ENCODE assay signal across 8 cellular contexts in the genomic region with DNA sequence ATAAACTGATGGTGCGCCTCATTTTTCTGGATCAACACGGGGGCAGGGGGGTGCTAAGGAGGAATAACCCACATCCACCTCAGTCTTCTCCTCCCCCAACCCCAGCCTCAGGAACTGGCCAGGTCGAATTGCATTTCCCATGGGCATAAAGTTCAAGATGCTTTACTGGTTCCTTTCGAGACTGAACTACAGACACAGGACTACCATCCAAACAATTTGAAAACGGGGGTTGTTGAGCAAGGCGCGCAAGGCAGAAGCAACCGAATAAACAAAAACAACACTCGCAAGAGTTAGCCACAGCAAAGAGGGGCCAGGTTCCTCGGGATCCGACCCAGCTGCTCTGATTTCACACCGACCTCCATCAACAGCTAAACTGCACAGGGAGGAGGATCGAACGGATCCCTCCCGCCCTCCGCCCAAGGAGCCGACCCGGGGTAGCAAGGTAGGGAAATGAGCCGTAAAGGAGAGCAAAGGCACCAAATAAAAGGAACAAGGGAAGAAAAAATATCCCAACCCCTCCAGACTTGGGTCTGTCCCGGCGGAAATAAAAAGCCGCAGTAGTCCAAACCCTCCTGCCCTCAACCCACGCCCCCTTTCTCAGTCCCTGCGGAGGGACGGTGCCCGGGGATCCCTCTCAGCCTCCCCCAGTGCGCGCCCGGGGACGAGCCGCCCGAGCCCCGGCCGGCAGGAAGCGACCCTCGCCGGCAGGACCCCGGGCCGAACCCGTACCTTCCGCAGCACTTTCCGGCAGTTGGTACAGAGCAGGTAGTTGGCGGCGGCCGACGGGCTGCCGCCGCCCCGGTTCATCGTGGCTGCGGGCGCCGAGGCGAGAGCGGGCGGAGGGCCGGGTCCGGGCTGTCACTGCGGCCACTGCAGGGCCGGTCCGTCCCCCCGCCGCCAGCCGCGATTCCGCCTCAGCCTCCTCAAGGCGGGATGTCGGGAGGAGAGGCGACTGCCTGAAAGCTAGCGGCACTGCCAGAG. TPM values are rescaled to one million over a fixed set of nuclear protein-coding genes. Genes with fewer than 3 reads are reported as not detected.
A peak's percentile ranks its signal among the peaks of the same experiment; 100 is the strongest.
DNase-seq lines count a peak whose midpoint lies in the region; ATAC-seq, FAIRE-seq and TF ChIP-seq lines count a peak whose summit lies in the region.

No MANE protein-coding gene starts in this region.

- H3K9me3 ChIP-seq in GM12878 (replicated peaks; ENCODE audit: control insufficient read depth, insufficient read depth, low read length) (no peaks in the 10 kb centered on the region), iPS-15b (ENCODE audit: control insufficient read depth, insufficient read depth, low read length) (no peaks in the 10 kb centered on the region)

- H3K79me2 ChIP-seq in GM12878 (ENCODE audit: control insufficient read depth, insufficient read depth, low read length) = no peaks in the 10 kb centered on the region

- H3K27me3 ChIP-seq in GM12878 (replicated peaks in 1 of 2; ENCODE audit: control insufficient read depth in 2 of 2, insufficient read depth in 2 of 2, low read length in 1 of 2) (peaks cover 0 to 27% of the 10 kb centered on the region in 2 experiments; a peak in 2 of 4 replicates), iPS-15b (ENCODE audit: control insufficient read depth, insufficient read depth, low read length) (no peaks in the 10 kb centered on the region)

- H2AFZ ChIP-seq in GM12878 (ENCODE audit: control insufficient read depth, low read depth, low read length) = peak overlapping the region; percentile 54

- ATAC-seq in GM18868 (IDR thresholded peaks at IDR 0.05; ENCODE audit: unreplicated experiment) (peak; percentile 2), HG03108 (IDR thresholded peaks at IDR 0.05; ENCODE audit: unreplicated experiment) (peak; percentile 5), GM12878 (peak; percentile 12), sciatic nerve (no peak)

- 1% methylated on average over 55 of the region's 70 CpGs for WGBS in GM12878 (ENCODE audit: insufficient coverage, insufficient replicate concordance, low lambda C conversion rate, missing lambda C conversion rate)

- no peak for TF ChIP-seq POLR2A in GM12878 (IDR thresholded peaks at IDR 0.05; ENCODE audit: low read depth, low read length)

- SMC1A ChIA-PET in GM12878 (lab: Charles Lee; ENCODE audit: uncharacterized antibody, unreplicated experiment) = interaction anchor here (0.7 to 7.7 kb wide), 47 partner anchors 11 to 568 kb away, joined by 3 to 261 read pairs (median 6); partner anchors contain the start of gene FAM76B

- TF ChIP-seq RAD21 in GM12878 (IDR thresholded peaks at IDR 0.05; ENCODE audit: insufficient read depth, low read depth, low read length) = no peak

- H3K4me1 ChIP-seq in GM12878 (ENCODE audit: control insufficient read depth, insufficient read depth, low read length) = peaks cover 8% of the 10 kb centered on the region
- peaks cover 19% of the 10 kb centered on the region for H3K4me1 ChIP-seq in iPS-15b (ENCODE audit: control insufficient read depth, insufficient read depth, low read length)

- CTCF ChIA-PET in GM12878 (lab: Yijun Ruan, JAX) = interaction anchor here (0.7 to 5.8 kb wide), 33 partner anchors 8 to 561 kb away, joined by 3 to 82 read pairs (median 5); no protein-coding TSS in a partner anchor

- H3K27ac ChIP-seq in GM12878 (ENCODE audit: control insufficient read depth, insufficient read depth) = no peak overlapping the region

- H3K36me3 ChIP-seq in GM12878 (ENCODE audit: control insufficient read depth in 2 of 2, insufficient read depth in 2 of 2, low read length in 1 of 2) (no peaks in the 10 kb centered on the region), iPS-15b (ENCODE audit: control insufficient read depth, insufficient read depth, low read length) (no peaks in the 10 kb centered on the region)

- H4K20me1 ChIP-seq in GM12878 (ENCODE audit: control insufficient read depth, insufficient read depth) = no peaks in the 10 kb centered on the region

- peak overlapping the region; percentile 62; the same call in 1 of the 2 replicates for H3K4me3 ChIP-seq in GM12878
- peak overlapping the region; percentile 84 for H3K4me3 ChIP-seq in iPS-15b (ENCODE audit: low read depth, low read length)

- POLR2A ChIA-PET in GM12878 (lab: Charles Lee) = interaction anchor here (0.6 to 5.3 kb wide), 31 partner anchors 8 to 1200 kb away, joined by 3 to 160 read pairs (median 5); partner anchors contain the start of genes CEP57 and FAM76B

- H3K9ac ChIP-seq in GM12878 (ENCODE audit: control insufficient read depth, insufficient read depth, low read length) = peak overlapping the region; percentile 11; the same call in 1 of the 2 replicates
- peak overlapping the region; percentile 28 for H3K9ac ChIP-seq in iPS-15b (ENCODE audit: low read depth, low read length)

- RAD21 ChIA-PET in GM12878 (lab: Charles Lee; ENCODE audit: unreplicated experiment) = interaction anchor here (0.8 to 5.4 kb wide), 48 partner anchors 7 to 561 kb away, joined by 3 to 195 read pairs (median 8); partner anchors contain the start of genes CEP57, FAM76B and SRSF8

- no peak for TF ChIP-seq CTCF in GM12878 (IDR thresholded peaks at IDR 0.05 in 2 of 3, conservative IDR thresholded peaks at IDR 0.05 in 1 of 3; ENCODE audit: control insufficient read depth in 2 of 3, extremely low read depth in 1 of 3, insufficient read depth in 1 of 3, low read depth in 3 of 3, low read length in 3 of 3)

- peak; percentile 33 for DNase-seq in 8988T
- DNase-seq in SK-N-DZ (ENCODE audit: low spot score) = peak; percentile 63
- no peak for DNase-seq in GM12878 (ENCODE audit: low read depth, low spot score)
- peak; percentile 76 for DNase-seq in sciatic nerve (ENCODE audit: low spot score)
- no peak for DNase-seq in epidermal melanocyte (ENCODE audit: insufficient read length, low spot score)

- peak overlapping the region; percentile 87 for H3K4me2 ChIP-seq in GM12878 (ENCODE audit: control insufficient read depth, insufficient read depth)

- in situ Hi-C loops in GM12878 (cut with MboI) = no loop called here

- intact Hi-C loops in GM12878 (cut with micrococcal nuclease; ENCODE audit: unreplicated experiment) (loop anchor here (1.0 to 5.0 kb wide), 5 partner anchors 19 to 552 kb away; no protein-coding TSS in a partner anchor), sciatic nerve (cut with DNase I) (loop anchor here (5.0 kb wide), 1 partner anchor 73 kb away; no protein-coding TSS in a partner anchor)

- no peak for TF ChIP-seq EP300 in GM12878 (IDR thresholded peaks at IDR 0.05; ENCODE audit: borderline replicate concordance in 1 of 2, control insufficient read depth in 1 of 2, low read depth in 2 of 2, low read length in 2 of 2)

- FAIRE-seq in GM12878 (lab: Jason Lieb, UNC) = no peak

- no TSS peak for BruUV-seq in GM12878 (replicated peaks; lab: Mats Ljungman, UMichigan)

TF ChIP-seq in GM12878, 131 proteins besides CTCF, POLR2A, EP300 and RAD21 (continues in another document):
- TF ChIP-seq CUX1 (IDR thresholded peaks at IDR 0.05; ENCODE audit: insufficient replicate concordance, low read depth, low read length) = no peak

RNA-seq across cellular contexts. Expression of gene SESN3, which starts 0.7 kb away (rescaled TPM):
- polyA plus RNA-seq in SK-N-DZ (2014; cell fraction: cytosol; rRNA removed) = 68.9 and 69.5 TPM in 2 replicates
- polyA plus RNA-seq in SK-N-DZ (2014; cell fraction: nucleus; rRNA removed) = 61.2 and 74.5 TPM in 2 replicates
- 21.9 and 24.4 TPM in 2 replicates for total RNA-seq in GM12878 (2013; cell fraction: nucleolus; rRNA removed)
- total RNA-seq in GM12878 (2014; rRNA removed) (4.6 and 6.2 TPM in 2 replicates), GM12878 (2014; rRNA removed; fragmentation: Illumina TruSeq; extraction: Trizol) (4.3 and 5.3 TPM in 2 replicates), GM12878 (2021) (6.4 and 6.7 TPM in 2 replicates), sciatic nerve (205 TPM)
- 0.16 TPM for polyA plus RNA-seq in GM12878 (2011; ENCODE audit: low read depth)
- polyA plus RNA-seq in GM12878 (2011; rRNA removed) (4.3 and 7.0 TPM in 2 replicates), GM12878 (2014; fragmentation: Illumina TruSeq; extraction: Trizol) (3.8 and 4.5 TPM in 2 replicates), GM12878 (2014; fragmentation: Nextera tagmentation; extraction: Ambion mirVana) (1 to 10 TPM in 1 of 2 experiments, under 1 TPM in 1; 0.68 to 1.5 TPM), GM12878 (2014; rRNA removed) (1.8 and 2.2 TPM in 2 replicates), GM12878 (2016; fragmentation: Nextera tagmentation; extraction: Ambion mirVana) (under 1 TPM; 0.64 to 0.71 TPM)
- polyA plus RNA-seq in GM12878 (2011; cell fraction: cytosol; rRNA removed) = 1.4 and 1.5 TPM in 2 replicates
- polyA plus RNA-seq in GM12878 (2011; cell fraction: nucleus; rRNA removed) = 4.3 and 5.0 TPM in 2 replicates
- 0.19 and 0.34 TPM in 2 replicates for polyA plus RNA-seq in GM12878 (2012)
- 6.3 and 10.2 TPM in 2 replicates for polyA minus RNA-seq in GM12878 (2011; rRNA and poly(A)+ RNA removed)
- 1.9 and 4.1 TPM in 2 replicates for polyA minus RNA-seq in GM12878 (2011; cell fraction: cytosol; rRNA and poly(A)+ RNA removed)
- 4.7 and 7.5 TPM in 2 replicates for polyA minus RNA-seq in GM12878 (2011; cell fraction: nucleus; rRNA and poly(A)+ RNA removed)

Comparison
In these comparisons a context has a peak if more than half of its experiments do, and no peak if none do; other contexts are left out.
1. DNase-seq: peak in 8988T (single experiment), SK-N-DZ (single experiment) and sciatic nerve (single experiment); none in GM12878 (single experiment) and epidermal melanocyte (single experiment).